Comparison of ENCODE assay signal across 27 cellular contexts in the genomic region with DNA sequence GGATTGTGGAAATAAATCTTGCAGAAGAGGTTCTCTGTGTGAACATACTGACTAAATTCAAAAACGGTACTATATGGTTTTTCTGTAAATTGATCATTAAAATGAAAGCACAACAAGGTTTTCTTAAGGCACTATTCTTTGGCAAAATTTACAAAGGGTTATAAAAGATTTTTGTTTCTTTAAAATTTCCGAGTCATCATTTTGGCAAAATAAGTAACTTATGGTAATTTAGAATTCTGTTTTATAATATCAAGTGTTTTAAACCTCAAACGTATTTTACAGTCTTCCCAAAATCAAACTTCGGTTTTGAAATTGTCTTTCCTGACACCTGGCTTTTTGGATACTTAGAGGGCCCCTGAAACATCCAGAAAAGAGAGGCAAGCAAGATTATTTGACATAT.
"Had no signal": no experiment of that assay in that cellular context is flagged by ENCODE, and none has a peak within 500 bp of the region (broad histone marks: within the 10 kb centered on the region; RNA-seq: fewer than 3 reads in every experiment).

No MANE protein-coding gene starts in this region.

- H3K4me1 ChIP-seq: body of pancreas, breast epithelium had no signal

- H3K4me2 ChIP-seq: PC-9 had no signal

- ATAC-seq: activated CD8-positive, alpha-beta T cell treated with anti-CD3 and anti-CD28 coated beads for 36 hours; body of pancreas; Right ventricle myocardium inferior had no signal

- FAIRE-seq: astrocyte, RCC 7860 had no signal

- H3K27ac ChIP-seq: body of pancreas, breast epithelium, PC-9, RWPE1, WERI-Rb-1 had no signal

- H3K27me3 ChIP-seq: body of pancreas, breast epithelium had no signal

- H3K36me3 ChIP-seq: breast epithelium, WERI-Rb-1 had no signal

- H3K4me3 ChIP-seq: body of pancreas, breast epithelium, PC-9 had no signal

- H3K9me3 ChIP-seq: body of pancreas, breast epithelium had no signal

- H2AFZ ChIP-seq: PC-9 had no signal

- DNase-seq: activated CD4-positive, alpha-beta T cell treated with anti-CD3 and anti-CD28 coated beads, Interleukin-2, amount 10 ng/mL, durations not matched to agents 24 days and 14 days; activated CD4-positive, alpha-beta T cell treated with anti-CD3 and anti-CD28 coated beads, Interleukin-2, amount 50 U/mL, for 4 hours; activated CD8-positive, alpha-beta T cell treated with anti-CD3 and anti-CD28 coated beads for 36 hours; activated gamma-delta T cell; activated naive CD4-positive, alpha-beta T cell treated with Interleukin-2 at 50 U/mL for 16 hours; activated naive CD8-positive, alpha-beta T cell treated with anti-CD3 and anti-CD28 coated beads, Interleukin-2, amount 10 ng/mL, durations not matched to agents 7 days and 5 days; activated T-cell treated with anti-CD3 and anti-CD28 coated beads, Interleukin-2, amount 50 U/mL, for 24 hours; amygdala; body of pancreas; NCI-H1105; NCI-H1417 treated with DMSO at 0.1 percent for 48 hours; NCI-H187 treated with DMSO at 0.1 percent for 48 hours; NCI-H2081 treated with DMSO at 0.1 percent for 48 hours; NCI-H345; NCI-H524 treated with DMSO at 0.1 percent for 48 hours; NK-92 treated with Interleukin-12 subunit alpha and Interleukin-12 subunit beta, amount 100 ng/mL, for 24 hours; PC-9; SW 1271; T-helper 1 cell; T-helper 2 cell; T-helper 9 cell; WERI-Rb-1 had no signal
